Comparison of ENCODE assay signal across 1 cellular context in genomic region chr13:44274838-44275237, GRCh38.
TF ChIP-seq lines count a peak whose summit lies in the region.

No MANE protein-coding gene starts in this region.

TF ChIP-seq in GM23338, 12 proteins besides CTCF, POLR2A, EP300 and RAD21 (continued from another document):
- no peak for TF ChIP-seq ZNF462 (CRISPR knock-in tag; IDR thresholded peaks at IDR 0.05)
- no peak for TF ChIP-seq EZH2 (IDR thresholded peaks at IDR 0.05; ENCODE audit: low read depth, unreplicated experiment)
